In the genomic region with DNA sequence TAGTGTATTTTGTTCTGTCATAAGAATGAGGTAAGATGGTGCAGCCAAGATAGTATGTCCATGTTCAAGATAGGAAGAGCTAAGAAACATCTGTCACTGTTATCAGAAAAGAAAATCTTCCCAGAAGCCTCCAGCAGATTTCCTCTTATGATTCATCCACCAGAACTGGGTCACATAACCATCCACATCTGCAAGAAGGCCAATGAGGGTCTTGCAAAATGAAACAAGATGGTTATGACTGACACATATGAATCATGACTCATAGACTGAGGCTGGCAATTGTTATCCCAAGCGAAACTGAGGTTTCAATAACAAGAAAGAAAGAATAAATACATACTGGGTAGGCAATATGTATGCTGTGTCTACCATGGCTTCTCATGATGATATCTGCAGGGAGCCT, we compare ENCODE assay signal across 11 cellular contexts. TPM values are rescaled to one million over a fixed set of nuclear protein-coding genes. Genes with fewer than 3 reads are reported as not detected.
DNase-seq lines count a peak whose midpoint lies in the region; ATAC-seq, FAIRE-seq and TF ChIP-seq lines count a peak whose summit lies in the region.
"Had no signal": no experiment of that assay in that cellular context is flagged by ENCODE, and none has a peak within 500 bp of the region (broad histone marks: within the 10 kb centered on the region; RNA-seq: fewer than 3 reads in every experiment).

No MANE protein-coding gene starts in this region.

- H3K27ac ChIP-seq in keratinocyte (ENCODE audit: control insufficient read depth, insufficient read depth, low read length): no peak overlapping the region
- H3K27ac ChIP-seq: neural progenitor cell, thoracic aorta had no signal

- H3K27me3 Mint-ChIP-seq in activated naive CD8-positive, alpha-beta T cell treated with anti-CD3 and anti-CD28 coated beads, Interleukin-2, amount 10 ng/mL, durations not matched to agents 7 days and 5 days: no peaks in the 10 kb centered on the region

- H3F3A ChIP-seq in Loucy (ENCODE audit: low read depth): no peaks in the 10 kb centered on the region

- H3K4me3 Mint-ChIP-seq in activated naive CD8-positive, alpha-beta T cell treated with anti-CD3 and anti-CD28 coated beads, Interleukin-2, amount 10 ng/mL, durations not matched to agents 7 days and 5 days: no peak overlapping the region
- H3K4me3 Mint-ChIP-seq: neural progenitor cell had no signal

- H2AFZ ChIP-seq in Loucy (ENCODE audit: low read length) (no peak overlapping the region), keratinocyte (ENCODE audit: control insufficient read depth, low read length) (no peak overlapping the region)
- H2AFZ ChIP-seq: neural progenitor cell had no signal

- dilution Hi-C loops in keratinocyte (cut with MboI; ENCODE audit: extremely low pct_ligation_motif_present, low sequenced_read_pairs): no loop called here

- H3K79me2 ChIP-seq in Loucy (ENCODE audit: insufficient read depth, low read length): no peaks in the 10 kb centered on the region
- no peaks in the 10 kb centered on the region for H3K79me2 ChIP-seq in keratinocyte (ENCODE audit: control insufficient read depth, insufficient read depth, low read length)

- H3K4me1 ChIP-seq in Loucy (ENCODE audit: insufficient read depth, low read length, poor library complexity, severe bottlenecking) (peaks cover 23% of the 10 kb centered on the region), keratinocyte (ENCODE audit: control insufficient read depth, extremely low read depth, insufficient read depth, low read length) (peaks cover 6% of the 10 kb centered on the region)

- H3K9ac ChIP-seq in Loucy (ENCODE audit: low read depth, low read length, poor library complexity, severe bottlenecking): no peak overlapping the region
- H3K9ac ChIP-seq in keratinocyte (ENCODE audit: control insufficient read depth, extremely low read depth, insufficient read depth, low read length): no peak overlapping the region
- H3K9ac ChIP-seq: neural progenitor cell had no signal

- H3K4me3 ChIP-seq in Loucy (ENCODE audit: low read length, poor library complexity, severe bottlenecking) (no peak overlapping the region), keratinocyte (ENCODE audit: control insufficient read depth in 2 of 3, extremely low read depth in 1 of 3, insufficient read depth in 2 of 3, low read depth in 1 of 3, low read length in 3 of 3) (no peak overlapping the region)
- H3K4me3 ChIP-seq: neural progenitor cell, thoracic aorta had no signal

- FAIRE-seq in GM12891 (lab: Jason Lieb, UNC) (peak; percentile 52), keratinocyte (lab: Jason Lieb, UNC) (peak; percentile 51)

- peaks cover 17% of the 10 kb centered on the region for H3K4me1 Mint-ChIP-seq in activated naive CD8-positive, alpha-beta T cell treated with anti-CD3 and anti-CD28 coated beads, Interleukin-2, amount 10 ng/mL, durations not matched to agents 7 days and 5 days
- H3K4me1 Mint-ChIP-seq: neural progenitor cell had no signal

- POLR2A ChIA-PET in activated naive CD8-positive, alpha-beta T cell treated with anti-CD3 and anti-CD28 coated beads, Interleukin-2, amount 10 ng/mL, durations not matched to agents 7 days and 5 days (lab: Charles Lee): interaction anchor here (1.0 kb wide), 1 partner anchor 16 kb away, joined by 4 read pairs; no protein-coding TSS in a partner anchor

- H3K27ac Mint-ChIP-seq in activated naive CD8-positive, alpha-beta T cell treated with anti-CD3 and anti-CD28 coated beads, Interleukin-2, amount 10 ng/mL, durations not matched to agents 7 days and 5 days: peak overlapping the region; percentile 13
- H3K27ac Mint-ChIP-seq: neural progenitor cell had no signal

- H3K9me3 Mint-ChIP-seq in activated naive CD8-positive, alpha-beta T cell treated with anti-CD3 and anti-CD28 coated beads, Interleukin-2, amount 10 ng/mL, durations not matched to agents 7 days and 5 days: peaks cover 3% of the 10 kb centered on the region
- H3K9me3 Mint-ChIP-seq: neural progenitor cell had no signal

- H3K9me1 ChIP-seq in keratinocyte (ENCODE audit: control insufficient read depth, extremely low read depth, insufficient read depth, low read length): no peaks in the 10 kb centered on the region

- H3K36me3 ChIP-seq in Loucy (ENCODE audit: insufficient read depth, low read length): no peaks in the 10 kb centered on the region
- H3K36me3 ChIP-seq in keratinocyte (ENCODE audit: control insufficient read depth in 2 of 2, extremely low read depth in 1 of 2, insufficient read depth in 2 of 2, low read length in 2 of 2): no peaks in the 10 kb centered on the region
- H3K36me3 ChIP-seq: neural progenitor cell, thoracic aorta had no signal

- H4K20me1 ChIP-seq in Loucy (ENCODE audit: insufficient read depth, low read length, poor library complexity, severe bottlenecking) (no peaks in the 10 kb centered on the region), keratinocyte (ENCODE audit: control insufficient read depth, extremely low read depth, insufficient read depth, low read length) (no peaks in the 10 kb centered on the region)

- H3K36me3 Mint-ChIP-seq in activated naive CD8-positive, alpha-beta T cell treated with anti-CD3 and anti-CD28 coated beads, Interleukin-2, amount 10 ng/mL, durations not matched to agents 7 days and 5 days: peaks cover 16% of the 10 kb centered on the region
- H3K36me3 Mint-ChIP-seq: neural progenitor cell had no signal

- DNase-seq in GM12891 (ENCODE audit: insufficient read length, low spot score): no peak
- no peak for DNase-seq in activated naive CD8-positive, alpha-beta T cell treated with anti-CD3 and anti-CD28 coated beads, Interleukin-2, amount 10 ng/mL, durations not matched to agents 7 days and 5 days
- DNase-seq in keratinocyte (ENCODE audit: low read depth, low spot score): peak; percentile 57
- no peak for DNase-seq in H4 (ENCODE audit: low spot score)
- no peak for DNase-seq in NCI-H69 (lab: John Stamatoyannopoulos, UW)
- DNase-seq: KG1, NCI-H510A had no signal

- H3K27me3 ChIP-seq in Loucy (ENCODE audit: insufficient read depth, low read length, poor library complexity, severe bottlenecking): no peaks in the 10 kb centered on the region
- no peaks in the 10 kb centered on the region for H3K27me3 ChIP-seq in keratinocyte (ENCODE audit: control insufficient read depth, extremely low read depth, insufficient read depth, low read length)
- H3K27me3 ChIP-seq: neural progenitor cell had no signal

- no peak for TF ChIP-seq POLR2A in GM12891 (IDR thresholded peaks at IDR 0.05; ENCODE audit: low read depth, low read length)

- H3K9me3 ChIP-seq in Loucy (ENCODE audit: insufficient read depth, low read depth, low read length) (no peaks in the 10 kb centered on the region), keratinocyte (ENCODE audit: control insufficient read depth, low read depth, low read length) (no peaks in the 10 kb centered on the region)
- H3K9me3 ChIP-seq: thoracic aorta had no signal

- H3K4me2 ChIP-seq in Loucy (ENCODE audit: low read depth, low read length, poor library complexity, severe bottlenecking) (peak overlapping the region; percentile 4), keratinocyte (ENCODE audit: control insufficient read depth, extremely low read depth, insufficient read depth, low read depth, low read length) (no peak overlapping the region)
- H3K4me2 ChIP-seq: neural progenitor cell had no signal

- ATAC-seq in activated naive CD8-positive, alpha-beta T cell treated with anti-CD3 and anti-CD28 coated beads, Interleukin-2, amount 10 ng/mL, durations not matched to agents 7 days and 5 days (ENCODE audit: low read depth): peak; percentile 78
- ATAC-seq in HG02571 (IDR thresholded peaks at IDR 0.05; ENCODE audit: unreplicated experiment): no peak

- TF ChIP-seq CTCF in Loucy (conservative IDR thresholded peaks at IDR 0.05; ENCODE audit: low read length) (no peak), keratinocyte (optimal IDR thresholded peaks at IDR 0.05 in 1 of 3, IDR thresholded peaks at IDR 0.05 in 1 of 3, conservative IDR thresholded peaks at IDR 0.05 in 1 of 3; ENCODE audit: extremely low read depth in 1 of 3, insufficient read depth in 2 of 3, low read length in 3 of 3) (no peak)

- H3K9me2 ChIP-seq in Loucy (replicated peaks; ENCODE audit: low read depth, low read length): no peaks in the 10 kb centered on the region

TF ChIP-seq in GM12891, 5 proteins besides CTCF, POLR2A, EP300 and RAD21:
- TF ChIP-seq POLR2AphosphoS5 (IDR thresholded peaks at IDR 0.05; ENCODE audit: low read depth, low read length) (no peak), SPI1 (IDR thresholded peaks at IDR 0.05; ENCODE audit: low read depth, low read length) (no peak), PAX5 (IDR thresholded peaks at IDR 0.05; ENCODE audit: insufficient read depth, low read length, severe bottlenecking) (no peak), POU2F2 (IDR thresholded peaks at IDR 0.05; ENCODE audit: low read depth, low read length) (no peak), TAF1 (IDR thresholded peaks at IDR 0.05; ENCODE audit: low read depth, low read length) (no peak)

RNA-seq across cellular contexts. Expression of gene CCNJ, which starts 30.3 kb away (rescaled TPM):
- 2.1 TPM for polyA plus RNA-seq in GM12891 (2012; ENCODE audit: low read depth, missing spikeins)
- 1 to 10 TPM; 5.2 to 5.6 TPM for total RNA-seq in activated naive CD8-positive, alpha-beta T cell treated with anti-CD3 and anti-CD28 coated beads, Interleukin-2, amount 10 ng/mL, durations not matched to agents 7 days and 5 days
- 6.5 to 8.2 TPM (median 7.8 TPM) in 3 replicates for polyA plus RNA-seq in keratinocyte
- polyA plus RNA-seq in keratinocyte (2011; ENCODE audit: low read depth): 1.5 TPM
- 3.7 and 6.4 TPM in 2 replicates for polyA plus RNA-seq in keratinocyte (2011; cell fraction: cytosol; rRNA removed)
- polyA plus RNA-seq in keratinocyte (2011; cell fraction: nucleus; rRNA removed): 6.3 TPM in 2 replicates
- polyA plus RNA-seq in keratinocyte (2012; ENCODE audit: low replicate concordance): 5.0 and 5.1 TPM in 2 replicates
- 3.9 to 16.5 TPM (median 13.0 TPM) in 3 replicates for polyA minus RNA-seq in keratinocyte
- 7.9 TPM for polyA minus RNA-seq in keratinocyte (2011; cell fraction: cytosol; rRNA and poly(A)+ RNA removed)
- 5.4 and 9.1 TPM in 2 replicates for polyA minus RNA-seq in keratinocyte (2011; cell fraction: nucleus; rRNA and poly(A)+ RNA removed)
- 5.0 and 6.6 TPM in 2 replicates for total RNA-seq in H4 (2014; rRNA removed; shearing (Covaris generic))

RNA-seq across cellular contexts. Expression of gene ZNF518A, which starts 56.4 kb away (rescaled TPM):
- 7.1 TPM for polyA plus RNA-seq in GM12891 (2012; ENCODE audit: low read depth, missing spikeins)
- total RNA-seq in activated naive CD8-positive, alpha-beta T cell treated with anti-CD3 and anti-CD28 coated beads, Interleukin-2, amount 10 ng/mL, durations not matched to agents 7 days and 5 days: 10 to 100 TPM; 22.0 to 22.7 TPM
- 4.7 to 10.0 TPM (median 6.4 TPM) in 3 replicates for polyA plus RNA-seq in keratinocyte
- 9.5 TPM for polyA plus RNA-seq in keratinocyte (2011; ENCODE audit: low read depth)
- polyA plus RNA-seq in keratinocyte (2011; cell fraction: cytosol; rRNA removed): 2.3 and 4.2 TPM in 2 replicates
- polyA plus RNA-seq in keratinocyte (2011; cell fraction: nucleus; rRNA removed): 12.4 and 15.5 TPM in 2 replicates
- 5.2 and 5.6 TPM in 2 replicates for polyA plus RNA-seq in keratinocyte (2012; ENCODE audit: low replicate concordance)
- 1.5 to 17.9 TPM (median 9.0 TPM) in 3 replicates for polyA minus RNA-seq in keratinocyte
- polyA minus RNA-seq in keratinocyte (2011; cell fraction: cytosol; rRNA and poly(A)+ RNA removed): 8.2 TPM
- 16.7 and 34.0 TPM in 2 replicates for polyA minus RNA-seq in keratinocyte (2011; cell fraction: nucleus; rRNA and poly(A)+ RNA removed)
- 4.5 and 4.7 TPM in 2 replicates for total RNA-seq in H4 (2014; rRNA removed; shearing (Covaris generic))
